Comparison of ENCODE assay signal across 15 cellular contexts in genomic region chrX:19702856-19703255, GRCh38.
A peak's percentile ranks its signal among the peaks of the same experiment; 100 is the strongest.
DNase-seq lines count a peak whose midpoint lies in the region; ATAC-seq and TF ChIP-seq lines count a peak whose summit lies in the region.
"Had no signal": no experiment of that assay in that cellular context is flagged by ENCODE, and none has a peak within 500 bp of the region (broad histone marks: within the 10 kb centered on the region; RNA-seq: fewer than 3 reads in every experiment).

No MANE protein-coding gene starts in this region.

- no peaks in the 10 kb centered on the region for H3K79me1 ChIP-seq in neuronal stem cell (ENCODE audit: low read depth, low read length)

- H2BK5ac ChIP-seq in neuronal stem cell (ENCODE audit: low read length) = no peak overlapping the region

- H3K4me3 Mint-ChIP-seq in chondrocyte (ENCODE audit: unreplicated experiment) = no peak overlapping the region

- no peak overlapping the region for H2BK12ac ChIP-seq in neuronal stem cell (ENCODE audit: low read length)

- H3K36me3 Mint-ChIP-seq in chondrocyte (ENCODE audit: low read depth) = no peaks in the 10 kb centered on the region

- peak overlapping the region; percentile 70 for H3K27ac Mint-ChIP-seq in chondrocyte (ENCODE audit: unreplicated experiment)

- H3K9ac ChIP-seq in neuronal stem cell (ENCODE audit: low read depth, low read length, poor library complexity) = no peak overlapping the region

- H3K4me3 ChIP-seq in thyroid gland (replicated peaks in 1 of 3) (no peak overlapping the region), neuronal stem cell (ENCODE audit: low read length in 2 of 2) (no peak overlapping the region)
- H3K4me3 ChIP-seq: SJCRH30 had no signal

- H2BK120ac ChIP-seq in neuronal stem cell (ENCODE audit: low read depth, low read length) = no peak overlapping the region

- TF ChIP-seq CTCF in chondrocyte (IDR thresholded peaks at IDR 0.05) = no peak
- TF ChIP-seq CTCF in thyroid gland (IDR thresholded peaks at IDR 0.05) = no peak

- no peak for ATAC-seq in HG03139 (IDR thresholded peaks at IDR 0.05; ENCODE audit: unreplicated experiment)

- H4K8ac ChIP-seq in neuronal stem cell (ENCODE audit: low read depth, low read length) = no peak overlapping the region

- no peak overlapping the region for H3K27ac ChIP-seq in thyroid gland
- H3K27ac ChIP-seq in neuronal stem cell (replicated peaks; ENCODE audit: low read length) = no peak overlapping the region
- H3K27ac ChIP-seq: C4-2B, RWPE1, SJCRH30 had no signal

- no peak overlapping the region for H3K18ac ChIP-seq in neuronal stem cell (ENCODE audit: low read length)

- H3K23ac ChIP-seq in neuronal stem cell (ENCODE audit: low read depth, low read length, poor library complexity) = no peak overlapping the region

- DNase-seq in NCI-H2196 (lab: John Stamatoyannopoulos, UW; ENCODE audit: unreplicated experiment) (peak; percentile 9), NCI-H2196 treated with DMSO at 0.1 percent for 48 hours (lab: John Stamatoyannopoulos, UW; ENCODE audit: unreplicated experiment) (no peak), NCI-H1105 (lab: John Stamatoyannopoulos, UW) (peak; percentile 20), chondrocyte (ENCODE audit: low spot score) (no peak), thyroid gland (peak; percentile 28 to 37), EL (no peak), neuronal stem cell (ENCODE audit: low spot score) (no peak)
- DNase-seq: KG1; NCI-H1092; NCI-H1694 treated with DMSO at 0.1 percent for 48 hours; NK-92 treated with Interleukin-12 subunit alpha and Interleukin-12 subunit beta, amount 100 ng/mL, for 24 hours; SJCRH30 had no signal

- H3K9me3 ChIP-seq in thyroid gland = no peaks in the 10 kb centered on the region
- H3K9me3 ChIP-seq in neuronal stem cell (replicated peaks in 1 of 2; ENCODE audit: control insufficient read depth in 2 of 2, insufficient read depth in 1 of 2, low read depth in 1 of 2, low read length in 2 of 2) = no peaks in the 10 kb centered on the region
- H3K9me3 ChIP-seq: SJCRH30 had no signal

- no peak overlapping the region for H4K91ac ChIP-seq in neuronal stem cell (ENCODE audit: low read depth, low read length, poor library complexity)

- H2AK5ac ChIP-seq in neuronal stem cell (ENCODE audit: low read depth, low read length) = no peak overlapping the region

- H2AFZ ChIP-seq in neuronal stem cell (ENCODE audit: low read length) = no peak overlapping the region

- H3K27me3 ChIP-seq in thyroid gland = no peaks in the 10 kb centered on the region
- no peaks in the 10 kb centered on the region for H3K27me3 ChIP-seq in neuronal stem cell (ENCODE audit: control insufficient read depth in 3 of 3, insufficient read depth in 3 of 3, low read depth in 1 of 3, low read length in 3 of 3)
- H3K27me3 ChIP-seq: SJCRH30 had no signal

- WGBS in thyroid gland, 2 donors = 43 to 52% methylated on average over 3 of the region's 3 CpGs
- WGBS in neuronal stem cell (ENCODE audit: extremely low coverage in 2 of 2, insufficient read length in 2 of 2, insufficient replicate concordance in 1 of 2), 2 donors = no CpG with 5 or more reads among the region's 3 CpGs

- H3K4ac ChIP-seq in neuronal stem cell (ENCODE audit: low read length) = no peak overlapping the region

- H3K4me1 ChIP-seq in thyroid gland = no peaks in the 10 kb centered on the region
- H3K4me1 ChIP-seq in neuronal stem cell (ENCODE audit: control insufficient read depth in 2 of 2, insufficient read depth in 1 of 2, low read depth in 1 of 2, low read length in 2 of 2) = no peaks in the 10 kb centered on the region
- H3K4me1 ChIP-seq: SJCRH30 had no signal

- no peak overlapping the region for H3K14ac ChIP-seq in neuronal stem cell (ENCODE audit: low read length)

- no peak for TF ChIP-seq POLR2A in thyroid gland (IDR thresholded peaks at IDR 0.05)

- H3K4me1 Mint-ChIP-seq in chondrocyte (ENCODE audit: low read depth) = peaks cover 49% of the 10 kb centered on the region

- H2BK15ac ChIP-seq in neuronal stem cell (ENCODE audit: low read length) = no peak overlapping the region

- H3K4me2 ChIP-seq in neuronal stem cell (ENCODE audit: insufficient read depth, low read length, poor library complexity, severe bottlenecking) = no peak overlapping the region

- intact Hi-C loops in thyroid gland (cut with DNase I) = no loop called here

- H3K27me3 Mint-ChIP-seq in chondrocyte (ENCODE audit: low read depth) = no peaks in the 10 kb centered on the region

- H3K36me3 ChIP-seq in thyroid gland = no peaks in the 10 kb centered on the region
- H3K36me3 ChIP-seq in neuronal stem cell (replicated peaks in 1 of 2; ENCODE audit: control insufficient read depth in 2 of 2, insufficient read depth in 2 of 2, low read length in 2 of 2) = no peaks in the 10 kb centered on the region
- H3K36me3 ChIP-seq: SJCRH30 had no signal

- H3K9me3 Mint-ChIP-seq in chondrocyte (ENCODE audit: low read depth) = peaks cover 3% of the 10 kb centered on the region

Comparison
In these comparisons a context has a peak if more than half of its experiments do, and no peak if none do; other contexts are left out.
1. DNase-seq: peak in NCI-H2196 (single experiment), NCI-H1105 (single experiment) and thyroid gland (2 of 2); none in NCI-H2196 treated with DMSO at 0.1 percent for 48 hours (single experiment), chondrocyte (single experiment), EL (single experiment) and neuronal stem cell (single experiment).